In the genomic region with DNA sequence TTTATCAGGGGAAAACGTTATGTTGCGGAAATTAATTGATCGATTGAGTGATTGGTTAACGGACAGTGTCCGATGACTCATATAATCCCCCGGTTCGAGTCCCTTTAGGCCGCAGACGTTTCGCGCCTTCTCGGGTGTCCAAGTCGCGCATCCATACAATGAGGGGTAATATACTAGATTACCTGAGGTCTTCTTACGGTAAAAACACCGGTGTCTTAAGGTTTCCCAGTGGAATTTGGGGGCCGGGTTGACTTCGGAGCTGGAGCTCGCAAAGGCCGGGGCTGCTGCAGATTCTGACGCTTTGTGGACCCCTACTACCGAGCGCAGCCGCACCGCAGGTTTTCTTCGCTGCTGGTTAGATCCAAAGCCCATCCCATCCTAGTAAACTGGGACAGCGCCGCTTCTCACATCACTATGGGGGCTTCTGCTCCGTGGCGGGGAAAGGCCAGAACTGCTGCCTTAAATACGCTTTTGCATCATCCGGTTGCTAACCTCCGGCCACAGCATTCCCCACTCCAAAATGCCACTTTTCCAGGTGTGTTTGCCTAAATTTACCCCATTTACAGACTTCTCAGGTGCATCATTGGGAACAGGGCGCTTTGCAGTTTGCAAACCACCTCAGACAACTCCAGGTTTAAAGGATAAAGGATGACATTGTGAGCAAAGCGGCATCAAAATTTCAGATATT, we compare ENCODE assay signal across 8 cellular contexts. TPM values are rescaled to one million over a fixed set of nuclear protein-coding genes. Genes with fewer than 3 reads are reported as not detected.
DNase-seq lines count a peak whose midpoint lies in the region; ATAC-seq and TF ChIP-seq lines count a peak whose summit lies in the region.

No MANE protein-coding gene starts in this region.

- no peaks in the 10 kb centered on the region for H3K27me3 Mint-ChIP-seq in MCF 10A (ENCODE audit: insufficient read depth, unreplicated experiment)
- peaks cover 5 to 6% of the 10 kb centered on the region in 2 donors for H3K27me3 Mint-ChIP-seq in stimulated activated naive B cell treated with anti-CD40 and anti-IgM and Interleukin-4, amounts not matched to agents 10 μg/mL and 1 μg/mL and 100 μg/mL, for 72 hours

- H3K27ac Mint-ChIP-seq in MCF 10A (ENCODE audit: low read depth, unreplicated experiment) = peak overlapping the region; percentile 30
- peak overlapping the region; percentile 98 for H3K27ac Mint-ChIP-seq in stimulated activated naive B cell treated with anti-CD40 and anti-IgM and Interleukin-4, amounts not matched to agents 10 μg/mL and 1 μg/mL and 100 μg/mL, for 72 hours

- in situ Hi-C loops in SK-MEL-5 (cut with HindIII; ENCODE audit: low pct_unique_long_range_greater_than_20kb, low sequenced_read_pairs) = no loop called here

- ATAC-seq in stimulated activated naive B cell treated with anti-CD40 and anti-IgM and Interleukin-4, amounts not matched to agents 10 μg/mL and 1 μg/mL and 100 μg/mL, for 72 hours (replicated peaks) = no peak

- peaks cover 26% of the 10 kb centered on the region for H3K36me3 Mint-ChIP-seq in MCF 10A (ENCODE audit: insufficient read depth, unreplicated experiment)
- H3K36me3 Mint-ChIP-seq in stimulated activated naive B cell treated with anti-CD40 and anti-IgM and Interleukin-4, amounts not matched to agents 10 μg/mL and 1 μg/mL and 100 μg/mL, for 72 hours = peaks cover 18 to 25% of the 10 kb centered on the region in 2 donors

- peak; percentile 26 for DNase-seq in NCI-H2107 treated with DMSO at 0.1 percent for 48 hours (lab: John Stamatoyannopoulos, UW; ENCODE audit: unreplicated experiment)
- no peak for DNase-seq in NCI-H2107 (lab: John Stamatoyannopoulos, UW)
- peak; percentile 45 for DNase-seq in KG1 (lab: John Stamatoyannopoulos, UW)
- DNase-seq in SK-MEL-5 (ENCODE audit: low read depth, low spot score) = peak; percentile 54
- peak; percentile 44 for DNase-seq in MCF 10A (ENCODE audit: unreplicated experiment)
- DNase-seq in kidney tubule cell (ENCODE audit: low spot score) = peak; percentile 33
- no peak for DNase-seq in stimulated activated naive B cell treated with anti-CD40 and anti-IgM and Interleukin-4, amounts not matched to agents 10 μg/mL and 1 μg/mL and 100 μg/mL, for 72 hours
- no peak for DNase-seq in ureter (ENCODE audit: low spot score)

- TF ChIP-seq CTCF in MCF 10A (IDR thresholded peaks at IDR 0.05; ENCODE audit: unreplicated experiment) = no peak

- intact Hi-C loops in MCF 10A (cut with micrococcal nuclease) = loop anchor here (1.0 to 2.0 kb wide), 2 partner anchors 11 to 20 kb away; no protein-coding TSS in a partner anchor

- CTCF ChIA-PET in MCF 10A (lab: Yijun Ruan, JAX) = interaction anchor here (0.6 to 1.0 kb wide), 2 partner anchors 17 to 618 kb away, joined by 3 to 5 read pairs; no protein-coding TSS in a partner anchor

- peak overlapping the region; percentile 74 for H3K4me3 Mint-ChIP-seq in MCF 10A (ENCODE audit: unreplicated experiment)
- peak overlapping the region; percentile 82 to 87 for H3K4me3 Mint-ChIP-seq in stimulated activated naive B cell treated with anti-CD40 and anti-IgM and Interleukin-4, amounts not matched to agents 10 μg/mL and 1 μg/mL and 100 μg/mL, for 72 hours

- H3K9me3 Mint-ChIP-seq in MCF 10A (ENCODE audit: unreplicated experiment) = no peaks in the 10 kb centered on the region
- peaks cover 0 to 2% of the 10 kb centered on the region in 2 donors for H3K9me3 Mint-ChIP-seq in stimulated activated naive B cell treated with anti-CD40 and anti-IgM and Interleukin-4, amounts not matched to agents 10 μg/mL and 1 μg/mL and 100 μg/mL, for 72 hours

- H3K4me1 Mint-ChIP-seq in MCF 10A (ENCODE audit: insufficient read depth, unreplicated experiment) = peaks cover 20% of the 10 kb centered on the region
- peaks cover 33 to 40% of the 10 kb centered on the region in 2 donors for H3K4me1 Mint-ChIP-seq in stimulated activated naive B cell treated with anti-CD40 and anti-IgM and Interleukin-4, amounts not matched to agents 10 μg/mL and 1 μg/mL and 100 μg/mL, for 72 hours

- POLR2A ChIA-PET in MCF 10A (lab: Yijun Ruan, JAX) = interaction anchor here (0.6 to 5.0 kb wide), 12 partner anchors 11 to 623 kb away, joined by 3 to 73 read pairs (median 4); partner anchors contain the start of gene LZTFL1

- BruUV-seq in MCF 10A (replicated peaks; lab: Mats Ljungman, UMichigan) = no TSS peak

RNA-seq across cellular contexts. Expression of gene SACM1L, which starts 0.9 kb away (rescaled TPM):
- 64.8 and 70.7 TPM in 2 replicates for total RNA-seq in SK-MEL-5 (2014; rRNA removed; shearing (Covaris generic))
- 36.2 and 53.0 TPM in 2 replicates for polyA plus RNA-seq in SK-MEL-5 (2015; cell fraction: cytosol; rRNA removed)
- polyA plus RNA-seq in SK-MEL-5 (2015; cell fraction: nucleus; rRNA removed) = 151 and 170 TPM in 2 replicates
- total RNA-seq in MCF 10A (2022) (39.3 and 44.5 TPM in 2 replicates), ureter (62.5 TPM)

Comparison
In these comparisons a context has a peak if more than half of its experiments do, and no peak if none do; other contexts are left out.
1. DNase-seq: peak in NCI-H2107 treated with DMSO at 0.1 percent for 48 hours (single experiment), KG1 (single experiment), SK-MEL-5 (single experiment), MCF 10A (single experiment) and kidney tubule cell (single experiment); none in NCI-H2107 (single experiment), stimulated activated naive B cell treated with anti-CD40 and anti-IgM and Interleukin-4, amounts not matched to agents 10 μg/mL and 1 μg/mL and 100 μg/mL, for 72 hours (single experiment) and ureter (single experiment).